Comparison of ENCODE assay signal across 1 cellular context in genomic region chr12:123905319-123905925, GRCh38.
TF ChIP-seq lines count a peak whose summit lies in the region.

No MANE protein-coding gene starts in this region.

TF ChIP-seq in K562, 482 proteins besides CTCF, POLR2A, EP300 and RAD21 (continued from another document):
- 0 out of 2 replicates have a peak, but pooled peaks have one; percentile 6 for TF ChIP-seq CREM (IDR thresholded peaks at IDR 0.05; ENCODE audit: low read depth)
- peak; percentile 30 to 56; a peak in 2 of 4 replicates for TF ChIP-seq TEAD1 (CRISPR knock-in tag; IDR thresholded peaks at IDR 0.05)
- TF ChIP-seq SIN3B (IDR thresholded peaks at IDR 0.05; ENCODE audit: low read depth) = no peak
- TF ChIP-seq JUND (IDR thresholded peaks at IDR 0.05; ENCODE audit: borderline replicate concordance, low read depth, low read length) = peak; percentile 29; the same call in 1 of the 2 replicates
- no peak; the same call in 2 of the 3 replicates for TF ChIP-seq JUND (tag; IDR thresholded peaks at IDR 0.05; ENCODE audit: borderline replicate concordance, low read depth, low read length)
- no peak for TF ChIP-seq HINFP (tag; conservative IDR thresholded peaks at IDR 0.05; ENCODE audit: low read depth)
TF ChIP-seq in K562: peak in this region for 9.
